18 cellular contexts compared by ENCODE assay signal in genomic region chr3:167711439-167711838, GRCh38. TPM values are rescaled to one million over a fixed set of nuclear protein-coding genes. Genes with fewer than 3 reads are reported as not detected.
A peak's percentile ranks its signal among the peaks of the same experiment; 100 is the strongest.
DNase-seq lines count a peak whose midpoint lies in the region; ATAC-seq and TF ChIP-seq lines count a peak whose summit lies in the region.
"Had no signal": no experiment of that assay in that cellular context is flagged by ENCODE, and none has a peak within 500 bp of the region (broad histone marks: within the 10 kb centered on the region; RNA-seq: fewer than 3 reads in every experiment).

No MANE protein-coding gene starts in this region.

- no peak overlapping the region for H3K4me3 ChIP-seq in CD8-positive, alpha-beta T cell (ENCODE audit: low read depth, low read length)
- no peak overlapping the region for H3K4me3 ChIP-seq in naive thymus-derived CD4-positive, alpha-beta T cell (ENCODE audit: low read length)
- H3K4me3 ChIP-seq: A549 had no signal

- POLR2A ChIA-PET in CD8-positive, alpha-beta T cell (lab: Charles Lee) = no interaction called here
- POLR2A ChIA-PET in naive thymus-derived CD4-positive, alpha-beta T cell (lab: Charles Lee) = no interaction called here

- peaks cover 9% of the 10 kb centered on the region for H3K36me3 ChIP-seq in CD8-positive, alpha-beta T cell (ENCODE audit: insufficient read depth, low read length)
- peaks cover 0 to 42% (median 6%) of the 10 kb centered on the region in 3 experiments for H3K36me3 ChIP-seq in naive thymus-derived CD4-positive, alpha-beta T cell (ENCODE audit: control insufficient read depth in 2 of 3, insufficient read depth in 3 of 3, low read length in 3 of 3)

- H3K9me3 Mint-ChIP-seq in CD8-positive, alpha-beta T cell = no peaks in the 10 kb centered on the region
- H3K9me3 Mint-ChIP-seq in central memory CD8-positive, alpha-beta T cell = no peaks in the 10 kb centered on the region
- H3K9me3 Mint-ChIP-seq in naive thymus-derived CD4-positive, alpha-beta T cell = peaks cover 0 to 2% (median 0%) of the 10 kb centered on the region in 11 donors
- H3K9me3 Mint-ChIP-seq: CD8-positive, alpha-beta memory T cell; IgD-negative memory B cell had no signal

- CTCF ChIA-PET in CD8-positive, alpha-beta T cell (lab: Charles Lee) = no interaction called here
- CTCF ChIA-PET in naive thymus-derived CD4-positive, alpha-beta T cell (lab: Charles Lee) = interaction anchor here (1.1 kb wide), 1 partner anchor 30 kb away, joined by 3 read pairs; no protein-coding TSS in a partner anchor

- no peak for TF ChIP-seq CTCF in CD8-positive, alpha-beta T cell (IDR thresholded peaks at IDR 0.05)

- H3K27ac ChIP-seq in CD8-positive, alpha-beta T cell (ENCODE audit: low read depth, low read length) = no peak overlapping the region
- H3K27ac ChIP-seq in naive thymus-derived CD4-positive, alpha-beta T cell (ENCODE audit: low read depth, low read length) = no peak overlapping the region
- H3K27ac ChIP-seq in substantia nigra (ENCODE audit: low read depth, low read length, poor library complexity, severe bottlenecking) = no peak overlapping the region
- H3K27ac ChIP-seq: A549, C4-2B had no signal

- H3K9me3 ChIP-seq in CD8-positive, alpha-beta T cell (ENCODE audit: low read length) = no peaks in the 10 kb centered on the region
- H3K9me3 ChIP-seq in T-helper 17 cell (ENCODE audit: control insufficient read depth, low read length, poor library complexity, severe bottlenecking) = no peaks in the 10 kb centered on the region
- no peaks in the 10 kb centered on the region for H3K9me3 ChIP-seq in naive thymus-derived CD4-positive, alpha-beta T cell (ENCODE audit: control insufficient read depth in 2 of 3, low read length in 3 of 3)
- H3K9me3 ChIP-seq: A549, BE2C, Caco-2 had no signal

- no peaks in the 10 kb centered on the region for H3K27me3 Mint-ChIP-seq in CD8-positive, alpha-beta T cell (ENCODE audit: low read depth)
- H3K27me3 Mint-ChIP-seq in T-helper 17 cell = no peaks in the 10 kb centered on the region
- H3K27me3 Mint-ChIP-seq in central memory CD8-positive, alpha-beta T cell = no peaks in the 10 kb centered on the region
- no peaks in the 10 kb centered on the region for H3K27me3 Mint-ChIP-seq in naive thymus-derived CD4-positive, alpha-beta T cell
- H3K27me3 Mint-ChIP-seq: CD8-positive, alpha-beta memory T cell; IgD-negative memory B cell had no signal

- H3K4me1 Mint-ChIP-seq in CD8-positive, alpha-beta T cell (ENCODE audit: low read depth) = peaks cover 64% of the 10 kb centered on the region
- peaks cover 60% of the 10 kb centered on the region for H3K4me1 Mint-ChIP-seq in T-helper 17 cell
- H3K4me1 Mint-ChIP-seq in central memory CD8-positive, alpha-beta T cell = peaks cover 82% of the 10 kb centered on the region
- H3K4me1 Mint-ChIP-seq in naive thymus-derived CD4-positive, alpha-beta T cell = peaks cover 37 to 86% (median 82%) of the 10 kb centered on the region in 7 donors

- intact Hi-C loops in CD8-positive, alpha-beta T cell (cut with DNase I, micrococcal nuclease) = no loop called here
- intact Hi-C loops in naive thymus-derived CD4-positive, alpha-beta T cell (cut with micrococcal nuclease) = loop anchor here in 1 of 2 donors (2.0 kb wide), 1 partner anchor 15 kb away; no protein-coding TSS in a partner anchor

- H3K27ac Mint-ChIP-seq in CD8-positive, alpha-beta T cell = peak overlapping the region; percentile 20
- peak overlapping the region; percentile 68 for H3K27ac Mint-ChIP-seq in T-helper 17 cell
- peak overlapping the region; percentile 72 for H3K27ac Mint-ChIP-seq in central memory CD8-positive, alpha-beta T cell (ENCODE audit: low read depth)
- H3K27ac Mint-ChIP-seq in naive thymus-derived CD4-positive, alpha-beta T cell = peak overlapping the region in 7 of 9 donors; percentile 7 to 47 (median 20)
- H3K27ac Mint-ChIP-seq: IgD-negative memory B cell had no signal

- DNase-seq in CD8-positive, alpha-beta T cell = no peak
- no peak for DNase-seq in T-helper 17 cell
- no peak for DNase-seq in central memory CD8-positive, alpha-beta T cell (ENCODE audit: low spot score in 2 of 2)
- DNase-seq in naive thymus-derived CD4-positive, alpha-beta T cell = no peak
- no peak for DNase-seq in substantia nigra (lab: John Stamatoyannopoulos, UW)
- no peak for DNase-seq in DMS79 treated with DMSO at 0.1 percent for 48 hours (lab: John Stamatoyannopoulos, UW)
- DNase-seq: BE2C; Caco-2; CD8-positive, alpha-beta memory T cell; GF-D8; GOT3; H9 had no signal

- peaks cover 84% of the 10 kb centered on the region for H3K36me3 Mint-ChIP-seq in CD8-positive, alpha-beta T cell
- H3K36me3 Mint-ChIP-seq in T-helper 17 cell (ENCODE audit: low read depth) = peaks cover 23% of the 10 kb centered on the region
- H3K36me3 Mint-ChIP-seq in central memory CD8-positive, alpha-beta T cell (ENCODE audit: insufficient read depth) = peaks cover 32% of the 10 kb centered on the region
- H3K36me3 Mint-ChIP-seq in naive thymus-derived CD4-positive, alpha-beta T cell = peaks cover 18 to 91% (median 48%) of the 10 kb centered on the region in 5 donors

- H3K4me3 Mint-ChIP-seq in CD8-positive, alpha-beta T cell = no peak overlapping the region
- H3K4me3 Mint-ChIP-seq in T-helper 17 cell = no peak overlapping the region
- H3K4me3 Mint-ChIP-seq in central memory CD8-positive, alpha-beta T cell = no peak overlapping the region
- H3K4me3 Mint-ChIP-seq in naive thymus-derived CD4-positive, alpha-beta T cell = no peak overlapping the region
- H3K4me3 Mint-ChIP-seq: H9, IgD-negative memory B cell had no signal

- no peaks in the 10 kb centered on the region for H3K27me3 ChIP-seq in CD8-positive, alpha-beta T cell (ENCODE audit: insufficient read depth, low read length)
- H3K27me3 ChIP-seq in naive thymus-derived CD4-positive, alpha-beta T cell (ENCODE audit: control insufficient read depth in 2 of 2, insufficient read depth in 2 of 2, low read length in 2 of 2) = no peaks in the 10 kb centered on the region
- H3K27me3 ChIP-seq: BE2C had no signal

- ATAC-seq in CD8-positive, alpha-beta T cell = no peak
- ATAC-seq in T-helper 17 cell = no peak
- ATAC-seq in central memory CD8-positive, alpha-beta T cell (replicated peaks; ENCODE audit: extremely low read depth, poor library complexity, severe bottlenecking) = no peak
- ATAC-seq in naive thymus-derived CD4-positive, alpha-beta T cell = no peak
- ATAC-seq in GM19395 (IDR thresholded peaks at IDR 0.05; ENCODE audit: unreplicated experiment) = no peak
- ATAC-seq: A549 had no signal

- peaks cover 17% of the 10 kb centered on the region for H3K4me1 ChIP-seq in CD8-positive, alpha-beta T cell (ENCODE audit: insufficient read depth, low read length)
- H3K4me1 ChIP-seq in naive thymus-derived CD4-positive, alpha-beta T cell (ENCODE audit: control insufficient read depth in 2 of 2, insufficient read depth in 2 of 2, low read length in 2 of 2) = peaks cover 0 to 5% of the 10 kb centered on the region in 2 donors
- H3K4me1 ChIP-seq: A549, BE2C had no signal

RNA-seq across cellular contexts. Expression of gene PDCD10, which starts 23.3 kb away (rescaled TPM):
- total RNA-seq in CD8-positive, alpha-beta T cell = 10 to 100 TPM; 24.7 to 27.6 TPM
- 10 to 100 TPM; 51.1 to 55.5 TPM for total RNA-seq in T-helper 17 cell
- 10 to 100 TPM; 31.5 to 69.8 (median 45.0) TPM for total RNA-seq in naive thymus-derived CD4-positive, alpha-beta T cell
- 10 to 100 TPM; 76.4 to 85.0 TPM for polyA plus RNA-seq in naive thymus-derived CD4-positive, alpha-beta T cell

RNA-seq across cellular contexts. Expression of gene SERPINI1, which starts 24.1 kb away (rescaled TPM):
- under 1 TPM; 0.16 to 0.25 TPM for total RNA-seq in CD8-positive, alpha-beta T cell
- total RNA-seq in T-helper 17 cell = 1 to 10 TPM; 2.8 to 3.6 TPM
- total RNA-seq in naive thymus-derived CD4-positive, alpha-beta T cell = 1 to 10 TPM; 1.3 to 4.1 (median 3.5) TPM
- polyA plus RNA-seq in naive thymus-derived CD4-positive, alpha-beta T cell = 1 to 10 TPM; 5.9 to 6.8 TPM

RNA-seq across cellular contexts. Expression of gene WDR49, which starts 57.7 kb away (rescaled TPM):
- total RNA-seq in CD8-positive, alpha-beta T cell = not detected
- total RNA-seq in T-helper 17 cell = under 1 TPM; 0.45 to 0.78 TPM
- total RNA-seq in naive thymus-derived CD4-positive, alpha-beta T cell = 1 to 10 TPM in 1 of 5 experiments, under 1 TPM in 4; 0.11 to 2.4 (median 0.29) TPM
- not detected for polyA plus RNA-seq in naive thymus-derived CD4-positive, alpha-beta T cell
- total RNA-seq: HT1080 had no signal
- polyA plus RNA-seq: A549; AG04450; CD8-positive, alpha-beta memory T cell; IgD-negative memory B cell had no signal

Comparison
In these comparisons a context has a peak if more than half of its experiments do, and no peak if none do; other contexts are left out.
1. H3K27ac Mint-ChIP-seq: peak in every context shown above with its lines; median percentile 72 in central memory CD8-positive, alpha-beta T cell; 68 in T-helper 17 cell; 20 in CD8-positive, alpha-beta T cell; 20 in naive thymus-derived CD4-positive, alpha-beta T cell.